13 cellular contexts compared by ENCODE assay signal in genomic region chrX:57583477-57583876, GRCh38.
"Had no signal": no experiment of that assay in that cellular context is flagged by ENCODE, and none has a peak within 500 bp of the region (broad histone marks: within the 10 kb centered on the region; RNA-seq: fewer than 3 reads in every experiment).

No MANE protein-coding gene starts in this region.

- H3K27me3 ChIP-seq: gastroesophageal sphincter, right lobe of liver, suprapubic skin had no signal

- ATAC-seq: activated CD4-positive, CD25-positive, alpha-beta regulatory T cell treated with anti-CD3 and anti-CD28 coated beads, Interleukin-2, amount 50 U/mL, for 24 hours; gastroesophageal sphincter; T-cell had no signal

- DNase-seq: activated CD4-positive, alpha-beta T cell treated with anti-CD3 and anti-CD28 coated beads, Interleukin-2, amount 50 U/mL, for 1 hour; activated naive CD4-positive, alpha-beta T cell; activated naive CD8-positive, alpha-beta T cell treated with anti-CD3 and anti-CD28 coated beads, Interleukin-2, amount 10 ng/mL, durations not matched to agents 7 days and 5 days; effector memory CD4-positive, alpha-beta T cell; hippocampal formation; kidney glomerular epithelial cell; right lobe of liver; T-cell; T-helper 9 cell had no signal

- H3K4me3 ChIP-seq: gastroesophageal sphincter, prostate gland, right lobe of liver, suprapubic skin had no signal

- H3K36me3 ChIP-seq: gastroesophageal sphincter, prostate gland, right lobe of liver, suprapubic skin had no signal
